ENCODE assay signal across 8 cellular contexts in genomic region chr1:23217421-23218115, GRCh38. TPM values are rescaled to one million over a fixed set of nuclear protein-coding genes. Genes with fewer than 3 reads are reported as not detected.
DNase-seq lines count a peak whose midpoint lies in the region; ATAC-seq, FAIRE-seq and TF ChIP-seq lines count a peak whose summit lies in the region.

HTR1D (minus strand) TSS chr1:23217502; CDS start chr1:23194219, 23,283 bp downstream.

- H3K4me3 ChIP-seq in kidney (ENCODE audit: low read length in 2 of 2), result no peak within 1 kb of the TSS
- peak within 1 kb of the TSS; percentile 44 for H3K4me3 ChIP-seq in suprapubic skin
- peak within 1 kb of the TSS in 1 of 2 donors; percentile 51 for H3K4me3 ChIP-seq in gastroesophageal sphincter

- TF ChIP-seq EP300 in suprapubic skin (IDR thresholded peaks at IDR 0.05), result no peak
- TF ChIP-seq EP300 in gastroesophageal sphincter (IDR thresholded peaks at IDR 0.05), result no peak

- intact Hi-C loops in kidney (cut with DNase I), result no loop called here

- FAIRE-seq in kidney (lab: Jason Lieb, UNC), result no peak

- no peak for TF ChIP-seq POLR2A in suprapubic skin (IDR thresholded peaks at IDR 0.05)
- no peak for TF ChIP-seq POLR2A in gastroesophageal sphincter (IDR thresholded peaks at IDR 0.05)

- H3K4me3 Mint-ChIP-seq in activated naive CD8-positive, alpha-beta T cell treated with anti-CD3 and anti-CD28 coated beads, Interleukin-2, amount 10 ng/mL, durations not matched to agents 7 days and 5 days, result peak within 1 kb of the TSS; percentile 56

- DNase-seq in activated CD8-positive, alpha-beta memory T cell treated with anti-CD3 and anti-CD28 coated beads, Interleukin-2, amount 50 U/mL, for 48 hours, result peak; percentile 56
- DNase-seq in activated CD8-positive, alpha-beta memory T cell treated with anti-CD3 and anti-CD28 coated beads, Interleukin-2, amount 50 U/mL, for 4 hours, result no peak
- no peak for DNase-seq in activated naive CD8-positive, alpha-beta T cell treated with anti-CD3 and anti-CD28 coated beads, Interleukin-2, amount 10 ng/mL, durations not matched to agents 7 days and 5 days
- DNase-seq in kidney (peak; percentile 71), suprapubic skin (ENCODE audit: low spot score in 2 of 2) (no peak), NCI-H2107 (lab: John Stamatoyannopoulos, UW) (no peak)

- peak; percentile 21 for ATAC-seq in activated naive CD8-positive, alpha-beta T cell treated with anti-CD3 and anti-CD28 coated beads, Interleukin-2, amount 10 ng/mL, durations not matched to agents 7 days and 5 days (ENCODE audit: low read depth)
- ATAC-seq in HG03520 (IDR thresholded peaks at IDR 0.05; ENCODE audit: unreplicated experiment), result no peak
- no peak for ATAC-seq in gastroesophageal sphincter

- no peak within 1 kb of the TSS for H3K27ac Mint-ChIP-seq in activated naive CD8-positive, alpha-beta T cell treated with anti-CD3 and anti-CD28 coated beads, Interleukin-2, amount 10 ng/mL, durations not matched to agents 7 days and 5 days

- H3K36me3 ChIP-seq in kidney (ENCODE audit: control insufficient read depth in 1 of 2, insufficient read depth in 2 of 2, low read length in 2 of 2) (no peaks in the 10 kb centered on the region), suprapubic skin (no peaks in the 10 kb centered on the region), gastroesophageal sphincter (no peaks in the 10 kb centered on the region)

- under 1% methylated on average over 27 of the region's 45 CpGs for WGBS in suprapubic skin
- WGBS in gastroesophageal sphincter (ENCODE audit: low coverage in 1 of 2), 2 donors, result 19 to 46% methylated on average over 3 to 4 of the region's 45 CpGs

- H3K9me3 ChIP-seq in kidney (ENCODE audit: control insufficient read depth in 1 of 2, low read length in 2 of 2), result no peaks in the 10 kb centered on the region
- no peaks in the 10 kb centered on the region for H3K9me3 ChIP-seq in suprapubic skin
- H3K9me3 ChIP-seq in gastroesophageal sphincter, result no peaks in the 10 kb centered on the region

- H3K27me3 ChIP-seq in suprapubic skin, result peaks cover 64% of the 10 kb centered on the region
- H3K27me3 ChIP-seq in gastroesophageal sphincter, result peaks cover 76% of the 10 kb centered on the region

- H3K4me1 ChIP-seq in kidney (ENCODE audit: control insufficient read depth in 1 of 2, insufficient read depth in 1 of 2, low read depth in 1 of 2, low read length in 2 of 2) (no peaks in the 10 kb centered on the region), suprapubic skin (peaks cover 14% of the 10 kb centered on the region), gastroesophageal sphincter (peaks cover 0 to 16% (median 11%) of the 10 kb centered on the region in 3 donors)

- no peaks in the 10 kb centered on the region for H3K9me3 Mint-ChIP-seq in activated naive CD8-positive, alpha-beta T cell treated with anti-CD3 and anti-CD28 coated beads, Interleukin-2, amount 10 ng/mL, durations not matched to agents 7 days and 5 days

- peaks cover 4% of the 10 kb centered on the region for H3K4me1 Mint-ChIP-seq in activated naive CD8-positive, alpha-beta T cell treated with anti-CD3 and anti-CD28 coated beads, Interleukin-2, amount 10 ng/mL, durations not matched to agents 7 days and 5 days

- peaks cover 71% of the 10 kb centered on the region for H3K27me3 Mint-ChIP-seq in activated naive CD8-positive, alpha-beta T cell treated with anti-CD3 and anti-CD28 coated beads, Interleukin-2, amount 10 ng/mL, durations not matched to agents 7 days and 5 days

- H3K36me3 Mint-ChIP-seq in activated naive CD8-positive, alpha-beta T cell treated with anti-CD3 and anti-CD28 coated beads, Interleukin-2, amount 10 ng/mL, durations not matched to agents 7 days and 5 days, result no peaks in the 10 kb centered on the region

- H3K27ac ChIP-seq in kidney (ENCODE audit: low read depth in 2 of 2, low read length in 2 of 2) (no peak within 1 kb of the TSS), suprapubic skin (no peak within 1 kb of the TSS), gastroesophageal sphincter (no peak within 1 kb of the TSS)

- POLR2A ChIA-PET in activated naive CD8-positive, alpha-beta T cell treated with anti-CD3 and anti-CD28 coated beads, Interleukin-2, amount 10 ng/mL, durations not matched to agents 7 days and 5 days (lab: Charles Lee), result interaction anchor here (0.6 kb wide), 1 partner anchor 1157 kb away, joined by 3 read pairs; no protein-coding TSS in a partner anchor

- TF ChIP-seq CTCF in kidney (IDR thresholded peaks at IDR 0.05; ENCODE audit: borderline replicate concordance, extremely low read depth, insufficient read depth), result no peak
- no peak for TF ChIP-seq CTCF in suprapubic skin (IDR thresholded peaks at IDR 0.05)
- no peak for TF ChIP-seq CTCF in gastroesophageal sphincter (IDR thresholded peaks at IDR 0.05)

- H3K9ac ChIP-seq in kidney (ENCODE audit: low read length in 2 of 2), result no peak within 1 kb of the TSS

RNA-seq across cellular contexts. Expression of gene HTR1D, which starts in this region (rescaled TPM):
- total RNA-seq in activated naive CD8-positive, alpha-beta T cell treated with anti-CD3 and anti-CD28 coated beads, Interleukin-2, amount 10 ng/mL, durations not matched to agents 7 days and 5 days, result not detected
- total RNA-seq in kidney (0.09 TPM), suprapubic skin (not detected), gastroesophageal sphincter (under 1 TPM in 1 of 4 donors, not detected in 3; 0.46 TPM)
- not detected for polyA plus RNA-seq in kidney (ENCODE audit: insufficient read depth, low read depth, low replicate concordance)

Comparison
In these comparisons a context has a peak if more than half of its experiments do, and no peak if none do; other contexts are left out.
1. Peak in ATAC-seq in activated naive CD8-positive, alpha-beta T cell treated with anti-CD3 and anti-CD28 coated beads, Interleukin-2, amount 10 ng/mL, durations not matched to agents 7 days and 5 days; RNA of the gene not detected or under 1 TPM.
2. Peak in DNase-seq in kidney; RNA of the gene not detected or under 1 TPM.